6 cellular contexts compared by ENCODE assay signal in the genomic region with DNA sequence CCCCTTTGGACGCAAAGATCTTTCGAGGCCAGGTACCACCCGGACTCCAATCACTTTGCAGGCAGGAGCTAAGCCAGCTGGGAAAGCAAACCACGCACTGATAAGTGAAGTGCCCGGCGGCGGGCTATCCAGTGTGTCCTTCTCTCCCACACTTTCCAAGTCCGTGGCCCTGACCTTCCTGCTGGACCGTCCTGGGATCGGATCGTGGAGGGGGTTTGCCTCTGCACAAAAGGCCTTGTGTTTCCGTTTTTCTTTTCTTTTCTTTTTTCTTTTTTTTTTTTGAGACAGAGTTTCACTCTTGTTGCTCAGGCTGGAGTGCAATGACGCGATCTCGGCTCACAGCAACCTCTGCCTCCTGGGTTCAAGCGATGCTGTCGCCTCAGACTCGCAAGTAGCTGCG. TPM values are rescaled to one million over a fixed set of nuclear protein-coding genes. Genes with fewer than 3 reads are reported as not detected.
"Had no signal": no experiment of that assay in that cellular context is flagged by ENCODE, and none has a peak within 500 bp of the region (broad histone marks: within the 10 kb centered on the region; RNA-seq: fewer than 3 reads in every experiment).

No MANE protein-coding gene starts in this region.

RNA-seq across cellular contexts. Expression of a gene that starts 18.0 kb away (rescaled TPM):
- total RNA-seq: dermis microvascular lymphatic vessel endothelial cell, endothelial cell of umbilical vein, esophagus mucosa, lung, SJSA1, subcutaneous adipose tissue had no signal
- polyA plus RNA-seq: endothelial cell of umbilical vein had no signal
